21 cellular contexts compared by ENCODE assay signal in genomic region chr5:16749626-16750025, GRCh38.
"Had no signal": no experiment of that assay in that cellular context is flagged by ENCODE, and none has a peak within 500 bp of the region (broad histone marks: within the 10 kb centered on the region; RNA-seq: fewer than 3 reads in every experiment).

No MANE protein-coding gene starts in this region.

- H3K27me3 ChIP-seq: SJSA1 had no signal

- DNase-seq: KBM-7, MV-4-11, NCI-H1048, NCI-H1105, NCI-H1417 treated with DMSO at 0.1 percent for 48 hours, NCI-H1694 treated with DMSO at 0.1 percent for 48 hours, NCI-H1930, NCI-H2107, NCI-H226, NCI-H446, NCI-H510A, NCI-H524 treated with DMSO at 0.1 percent for 48 hours, NCI-H774, Right ventricle myocardium superior, RPMI8226, SIG-M5, SK-N-SH, SW 1271, T-cell had no signal

- FAIRE-seq: RCC 7860 had no signal

- H3K9me3 ChIP-seq: SJSA1, SK-N-SH had no signal

- H3K27ac ChIP-seq: SJSA1 had no signal

- ATAC-seq: T-cell had no signal

- H3K9ac ChIP-seq: SK-N-SH had no signal

- H3K4me1 ChIP-seq: SJSA1 had no signal

- H3K4me3 Mint-ChIP-seq: T-cell had no signal

- H3K36me3 Mint-ChIP-seq: T-cell had no signal

- H3K4me3 ChIP-seq: SJSA1 had no signal

- H3K27me3 Mint-ChIP-seq: T-cell had no signal

- H3K9me3 Mint-ChIP-seq: T-cell had no signal

- H3K4me2 ChIP-seq: SK-N-SH had no signal

- H3K4me1 Mint-ChIP-seq: T-cell had no signal

- H3K27ac Mint-ChIP-seq: T-cell had no signal
